9 cellular contexts compared by ENCODE assay signal in genomic region chr14:101960225-101960624, GRCh38. TPM values are rescaled to one million over a fixed set of nuclear protein-coding genes. Genes with fewer than 3 reads are reported as not detected.
DNase-seq lines count a peak whose midpoint lies in the region; ATAC-seq and TF ChIP-seq lines count a peak whose summit lies in the region.
"Had no signal": no experiment of that assay in that cellular context is flagged by ENCODE, and none has a peak within 500 bp of the region (broad histone marks: within the 10 kb centered on the region; RNA-seq: fewer than 3 reads in every experiment).

No MANE protein-coding gene starts in this region.

- POLR2A ChIA-PET in PC-3 (lab: Charles Lee; ENCODE audit: unreplicated experiment): no interaction called here

- no peaks in the 10 kb centered on the region for H3K27me3 ChIP-seq in PC-3 (ENCODE audit: low read length)

- DNase-seq in activated naive CD8-positive, alpha-beta T cell treated with anti-CD3 and anti-CD28 coated beads, Interleukin-2, amount 50 U/mL, for 24 hours: peak; percentile 36
- no peak for DNase-seq in activated naive CD8-positive, alpha-beta T cell treated with anti-CD3 and anti-CD28 coated beads for 36 hours
- peak; percentile 48 for DNase-seq in PC-3
- peak; percentile 41 for DNase-seq in endothelial cell (ENCODE audit: low spot score)
- peak; percentile 3 for DNase-seq in stimulated activated naive CD4-positive, alpha-beta T cell treated with Interleukin-2 at 50 U/mL for 16 hours (lab: John Stamatoyannopoulos, UW)
- no peak for DNase-seq in NCI-H526 treated with DMSO at 0.1 percent for 48 hours (lab: John Stamatoyannopoulos, UW)

- no peaks in the 10 kb centered on the region for H3K9me3 Mint-ChIP-seq in activated naive CD8-positive, alpha-beta T cell treated with anti-CD3 and anti-CD28 coated beads, Interleukin-2, amount 50 U/mL, for 24 hours
- no peaks in the 10 kb centered on the region for H3K9me3 Mint-ChIP-seq in activated naive CD8-positive, alpha-beta T cell treated with anti-CD3 and anti-CD28 coated beads for 36 hours
- no peaks in the 10 kb centered on the region for H3K9me3 Mint-ChIP-seq in endothelial cell (ENCODE audit: unreplicated experiment)
- H3K9me3 Mint-ChIP-seq: activated naive CD4-positive, alpha-beta T cell treated with anti-CD3 and anti-CD28 coated beads, Interleukin-2, amount 50 U/mL, for 72 hours had no signal

- H3K4me2 ChIP-seq in PC-3 (ENCODE audit: low read length): peak overlapping the region; percentile 16

- no peaks in the 10 kb centered on the region for H4K20me1 ChIP-seq in PC-3 (ENCODE audit: low read length)

- H3K4me1 ChIP-seq in PC-3 (ENCODE audit: insufficient read depth, low read length): peaks cover 25% of the 10 kb centered on the region

- peak; percentile 65 for TF ChIP-seq CTCF in PC-3 (conservative IDR thresholded peaks at IDR 0.05; ENCODE audit: low read depth, low read length)
- TF ChIP-seq CTCF in endothelial cell (IDR thresholded peaks at IDR 0.05; ENCODE audit: unreplicated experiment): peak; percentile 32

- ATAC-seq in activated naive CD8-positive, alpha-beta T cell treated with anti-CD3 and anti-CD28 coated beads, Interleukin-2, amount 50 U/mL, for 24 hours: no peak
- ATAC-seq in PC-3 (no peak), GM21526 (IDR thresholded peaks at IDR 0.05; ENCODE audit: low FRiP score, unreplicated experiment) (no peak), GM19328 (IDR thresholded peaks at IDR 0.05; ENCODE audit: unreplicated experiment) (no peak)
- ATAC-seq: activated naive CD4-positive, alpha-beta T cell treated with anti-CD3 and anti-CD28 coated beads, Interleukin-2, amount 50 U/mL, for 72 hours had no signal

- H3K4me1 Mint-ChIP-seq in activated naive CD8-positive, alpha-beta T cell treated with anti-CD3 and anti-CD28 coated beads, Interleukin-2, amount 50 U/mL, for 24 hours: peaks cover 11% of the 10 kb centered on the region
- peaks cover 14% of the 10 kb centered on the region for H3K4me1 Mint-ChIP-seq in activated naive CD8-positive, alpha-beta T cell treated with anti-CD3 and anti-CD28 coated beads for 36 hours
- no peaks in the 10 kb centered on the region for H3K4me1 Mint-ChIP-seq in endothelial cell (ENCODE audit: unreplicated experiment)

- intact Hi-C loops in PC-3 (cut with micrococcal nuclease): loop anchor here (5.0 kb wide), 1 partner anchor 67 kb away; no protein-coding TSS in a partner anchor

- H3K9me3 ChIP-seq in PC-3 (ENCODE audit: low read length): no peaks in the 10 kb centered on the region

- H3K9me2 ChIP-seq in PC-3 (replicated peaks; ENCODE audit: low read length): no peaks in the 10 kb centered on the region

- no peaks in the 10 kb centered on the region for H3K36me3 Mint-ChIP-seq in activated naive CD8-positive, alpha-beta T cell treated with anti-CD3 and anti-CD28 coated beads, Interleukin-2, amount 50 U/mL, for 24 hours (ENCODE audit: low read depth)
- no peaks in the 10 kb centered on the region for H3K36me3 Mint-ChIP-seq in activated naive CD8-positive, alpha-beta T cell treated with anti-CD3 and anti-CD28 coated beads for 36 hours
- no peaks in the 10 kb centered on the region for H3K36me3 Mint-ChIP-seq in endothelial cell (ENCODE audit: low read depth, unreplicated experiment)
- H3K36me3 Mint-ChIP-seq: activated naive CD4-positive, alpha-beta T cell treated with anti-CD3 and anti-CD28 coated beads, Interleukin-2, amount 50 U/mL, for 72 hours had no signal

- H3K27ac ChIP-seq in PC-3 (ENCODE audit: low read length): no peak overlapping the region

- no peak overlapping the region for H3K4me3 Mint-ChIP-seq in activated naive CD8-positive, alpha-beta T cell treated with anti-CD3 and anti-CD28 coated beads, Interleukin-2, amount 50 U/mL, for 24 hours
- H3K4me3 Mint-ChIP-seq in activated naive CD8-positive, alpha-beta T cell treated with anti-CD3 and anti-CD28 coated beads for 36 hours: no peak overlapping the region
- no peak overlapping the region for H3K4me3 Mint-ChIP-seq in endothelial cell (ENCODE audit: unreplicated experiment)

- peak overlapping the region; percentile 84 for H2AFZ ChIP-seq in PC-3 (ENCODE audit: low read length)

- no peak overlapping the region for H3K27ac Mint-ChIP-seq in activated naive CD8-positive, alpha-beta T cell treated with anti-CD3 and anti-CD28 coated beads, Interleukin-2, amount 50 U/mL, for 24 hours
- no peak overlapping the region for H3K27ac Mint-ChIP-seq in activated naive CD8-positive, alpha-beta T cell treated with anti-CD3 and anti-CD28 coated beads for 36 hours
- H3K27ac Mint-ChIP-seq in endothelial cell (ENCODE audit: unreplicated experiment): no peak overlapping the region

- peaks cover 9% of the 10 kb centered on the region for H3K79me2 ChIP-seq in PC-3 (ENCODE audit: low read length)

- BruUV-seq in PC-3 (replicated peaks; lab: Mats Ljungman, UMichigan): no TSS peak

- H3K9ac ChIP-seq in PC-3 (ENCODE audit: low read length): no peak overlapping the region

- H3F3A ChIP-seq in PC-3 (ENCODE audit: low read length, unreplicated experiment): no peaks in the 10 kb centered on the region

- CTCF ChIA-PET in PC-3 (lab: Charles Lee): no interaction called here

- no peak overlapping the region for H3K4me3 ChIP-seq in PC-3 (ENCODE audit: low read length)

- H3K27me3 Mint-ChIP-seq in activated naive CD8-positive, alpha-beta T cell treated with anti-CD3 and anti-CD28 coated beads, Interleukin-2, amount 50 U/mL, for 24 hours: no peaks in the 10 kb centered on the region
- H3K27me3 Mint-ChIP-seq in activated naive CD8-positive, alpha-beta T cell treated with anti-CD3 and anti-CD28 coated beads for 36 hours: peaks cover 5% of the 10 kb centered on the region
- peaks cover 6% of the 10 kb centered on the region for H3K27me3 Mint-ChIP-seq in endothelial cell (ENCODE audit: unreplicated experiment)

- H3K36me3 ChIP-seq in PC-3 (ENCODE audit: low read depth, low read length): no peaks in the 10 kb centered on the region

RNA-seq across cellular contexts. Expression of gene DYNC1H1, which starts 4.1 kb away (rescaled TPM):
- 100 to 1,000 TPM; 216 to 227 TPM for total RNA-seq in activated naive CD8-positive, alpha-beta T cell treated with anti-CD3 and anti-CD28 coated beads for 36 hours
- total RNA-seq in PC-3 (2014; rRNA removed) (606 and 701 TPM in 2 replicates), endothelial cell (ENCODE audit: unreplicated experiment) (662 TPM)

Comparison
In these comparisons a context has a peak if more than half of its experiments do, and no peak if none do; other contexts are left out.
1. DNase-seq: peak in activated naive CD8-positive, alpha-beta T cell treated with anti-CD3 and anti-CD28 coated beads, Interleukin-2, amount 50 U/mL, for 24 hours (single experiment), PC-3 (single experiment), endothelial cell (single experiment) and stimulated activated naive CD4-positive, alpha-beta T cell treated with Interleukin-2 at 50 U/mL for 16 hours (single experiment); none in activated naive CD8-positive, alpha-beta T cell treated with anti-CD3 and anti-CD28 coated beads for 36 hours (single experiment) and NCI-H526 treated with DMSO at 0.1 percent for 48 hours (single experiment).